Comparison of ENCODE assay signal across 6 cellular contexts in the genomic region with DNA sequence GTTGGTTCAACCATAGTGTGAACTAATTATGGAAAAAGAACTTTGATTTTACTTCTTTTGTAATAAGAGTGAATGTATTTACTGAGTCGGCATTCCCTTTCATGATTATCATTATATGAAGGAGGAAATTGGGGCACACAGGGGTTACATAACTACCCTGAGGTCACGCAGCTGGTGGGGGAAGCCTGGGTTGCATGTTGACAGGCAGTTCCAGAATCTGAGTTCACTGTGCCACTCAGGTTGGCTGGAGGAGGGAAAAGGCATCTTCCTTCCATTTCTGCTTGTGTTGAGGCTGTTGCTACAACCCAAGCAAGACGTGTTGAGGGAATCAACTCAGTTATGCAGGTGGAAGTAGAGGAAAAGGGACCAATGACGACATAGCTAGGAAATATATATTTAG. TPM values are rescaled to one million over a fixed set of nuclear protein-coding genes. Genes with fewer than 3 reads are reported as not detected.
A peak's percentile ranks its signal among the peaks of the same experiment; 100 is the strongest.
DNase-seq lines count a peak whose midpoint lies in the region; ATAC-seq, FAIRE-seq and TF ChIP-seq lines count a peak whose summit lies in the region.
"Not testable (repeated sequence)": the region's sequence is repeated elsewhere in the genome, so short reads cannot be mapped to it uniquely, and the experiment has no call there.

No MANE protein-coding gene starts in this region.

- TF ChIP-seq EP300 in HepG2 (IDR thresholded peaks at IDR 0.05; ENCODE audit: low read depth in 2 of 2, low read length in 2 of 2); HepG2 (CRISPR knock-in tag; IDR thresholded peaks at IDR 0.05; ENCODE audit: borderline replicate concordance): not testable (repeated sequence)

- H3K4me3 Mint-ChIP-seq in T-helper 17 cell: not testable (repeated sequence)

- not testable (repeated sequence) for H3K79me2 ChIP-seq in HepG2 (ENCODE audit: insufficient read depth, low read length)

- not testable (repeated sequence) for ATAC-seq in T-helper 17 cell, HepG2
- ATAC-seq in right lobe of liver: peak; percentile 14 to 55 (median 38)

- not testable (repeated sequence) for H4K20me1 ChIP-seq in HepG2 (ENCODE audit: insufficient read depth, low read length)

- peaks cover 40% of the 10 kb centered on the region for H3K36me3 ChIP-seq in A673 (ENCODE audit: insufficient read depth, low read length, poor library complexity, severe bottlenecking)
- peaks cover 4 to 24% of the 10 kb centered on the region in 2 experiments; a peak in 4 of 5 replicates for H3K36me3 ChIP-seq in HepG2 (replicated peaks in 1 of 2; ENCODE audit: control insufficient read depth in 1 of 2, insufficient read depth in 2 of 2, low read length in 2 of 2)
- H3K36me3 ChIP-seq in right lobe of liver: not testable (repeated sequence)
- peaks cover 0 to 13% of the 10 kb centered on the region in 2 donors for H3K36me3 ChIP-seq in thyroid gland

- CTCF ChIA-PET in A673 (lab: Charles Lee); HepG2 (lab: Yijun Ruan, JAX; ENCODE audit: low intra/inter-chr PET ratio, low total read pairs): not testable (repeated sequence)

- peaks cover 18% of the 10 kb centered on the region for H3K4me1 Mint-ChIP-seq in T-helper 17 cell

- not testable (repeated sequence) for TF ChIP-seq CTCF in A673 (conservative IDR thresholded peaks at IDR 0.05; ENCODE audit: low read depth, low read length); HepG2 (CRISPR knock-in tag; IDR thresholded peaks at IDR 0.05); right lobe of liver (IDR thresholded peaks at IDR 0.05); thyroid gland (IDR thresholded peaks at IDR 0.05)

- H3K36me3 Mint-ChIP-seq in T-helper 17 cell (ENCODE audit: low read depth): not testable (repeated sequence)

- in situ Hi-C loops in HepG2 (cut with HindIII; ENCODE audit: extremely low pct_ligation_motif_present, low pct_unique_long_range_greater_than_20kb): not testable (repeated sequence)

- H2AFZ ChIP-seq in HepG2 (ENCODE audit: low read length): not testable (repeated sequence)

- FAIRE-seq in islet of Langerhans (lab: Jason Lieb, UNC) (peak; percentile 38), HepG2 (lab: Jason Lieb, UNC) (peak; percentile 15)

- intact Hi-C loops in A673 (cut with micrococcal nuclease; ENCODE audit: unreplicated experiment); HepG2 (cut with micrococcal nuclease; ENCODE audit: unreplicated experiment); right lobe of liver (cut with DNase I): not testable (repeated sequence)
- intact Hi-C loops in thyroid gland (cut with DNase I): loop anchor here (10.0 kb wide), 2 partner anchors 59 to 81 kb away; a partner anchor contains a TSS

- H3K27ac ChIP-seq in A673 (ENCODE audit: low read depth, low read length, poor library complexity, severe bottlenecking) (peak overlapping the region; percentile 37), right lobe of liver (peak overlapping the region; percentile 22 to 75 (median 55)), thyroid gland (peak overlapping the region; percentile 63 to 83 (median 74))
- H3K27ac ChIP-seq in HepG2 (ENCODE audit: extremely low read length, insufficient read depth, low read length): not testable (repeated sequence)

- H3K4me3 ChIP-seq in A673 (ENCODE audit: low read depth, low read length, poor library complexity, severe bottlenecking); HepG2 (replicated peaks in 1 of 3; ENCODE audit: insufficient read depth in 1 of 3, low read depth in 2 of 3, low read length in 3 of 3); right lobe of liver; thyroid gland (replicated peaks in 1 of 3): not testable (repeated sequence)

- not testable (repeated sequence) for H3K9me3 ChIP-seq in A673 (ENCODE audit: low read depth, low read length, poor library complexity, severe bottlenecking); T-helper 17 cell (ENCODE audit: control insufficient read depth, low read length, poor library complexity, severe bottlenecking); HepG2 (ENCODE audit: low read length); right lobe of liver; thyroid gland

- H3K27me3 ChIP-seq in A673 (replicated peaks; ENCODE audit: insufficient read depth, low read depth, low read length, poor library complexity); HepG2 (ENCODE audit: control insufficient read depth in 1 of 2, insufficient read depth in 2 of 2, low read length in 2 of 2); right lobe of liver; thyroid gland: not testable (repeated sequence)

- not testable (repeated sequence) for H3K4me2 ChIP-seq in HepG2 (ENCODE audit: low read depth, low read length)

- 98% methylated on average over 4 of the region's 4 CpGs for WGBS in HepG2 (ENCODE audit: low lambda C conversion rate)
- WGBS in right lobe of liver (ENCODE audit: insufficient coverage, low coverage, low lambda C conversion rate, missing lambda C conversion rate): 30% methylated on average over 3 of the region's 4 CpGs
- 76 to 90% methylated on average over 3 to 4 of the region's 4 CpGs for WGBS in thyroid gland, 2 donors

- BruUV-seq in A673 (replicated peaks; lab: Mats Ljungman, UMichigan); HepG2 (replicated peaks; lab: Mats Ljungman, UMichigan): not testable (repeated sequence)

- not testable (repeated sequence) for DNase-seq in A673 (ENCODE audit: low spot score); T-helper 17 cell; HepG2 (ENCODE audit: low spot score); right lobe of liver; thyroid gland

- H3K4me1 ChIP-seq in A673 (ENCODE audit: insufficient read depth, low read length, poor library complexity, severe bottlenecking) (peaks cover 29% of the 10 kb centered on the region), HepG2 (ENCODE audit: insufficient read depth, low read length) (peaks cover 34% of the 10 kb centered on the region), right lobe of liver (peaks cover 0 to 62% (median 16%) of the 10 kb centered on the region in 4 donors), thyroid gland (peaks cover 49 to 62% of the 10 kb centered on the region in 2 donors)

- peak overlapping the region; percentile 39 for H3K27ac Mint-ChIP-seq in T-helper 17 cell

- not testable (repeated sequence) for H3K27me3 Mint-ChIP-seq in T-helper 17 cell

- not testable (repeated sequence) for TF ChIP-seq RAD21 in HepG2 (CRISPR knock-in tag; IDR thresholded peaks at IDR 0.05)

- TF ChIP-seq POLR2A in HepG2 (IDR thresholded peaks at IDR 0.05; ENCODE audit: insufficient read depth in 1 of 2, low read depth in 2 of 2, low read length in 2 of 2); right lobe of liver (IDR thresholded peaks at IDR 0.05); thyroid gland (IDR thresholded peaks at IDR 0.05): not testable (repeated sequence)

- POLR2A ChIA-PET in A673 (lab: Charles Lee; ENCODE audit: low non-redundant PET); HepG2 (lab: Yijun Ruan, JAX): not testable (repeated sequence)

- not testable (repeated sequence) for H3K9ac ChIP-seq in HepG2 (ENCODE audit: insufficient read depth, low read depth, low read length)

RNA-seq across cellular contexts. Expression of a gene that starts 11.1 kb away (rescaled TPM):
- total RNA-seq in A673 (2021) (252 and 286 TPM in 2 replicates), T-helper 17 cell (1 to 10 TPM; 2.1 to 3.7 TPM), HepG2 (2016; rRNA removed; fragmentation: Illumina TruSeq; extraction: Trizol) (59.1 and 104 TPM in 2 replicates), right lobe of liver (100 to 1,000 TPM in 5 of 6 experiments, 10 to 100 TPM in 1; 87.1 to 380 (median 236) TPM), thyroid gland (100 to 1,000 TPM; 241 to 831 (median 477) TPM)
- total RNA-seq in HepG2 (2016; cell fraction: cytosol; rRNA removed; fragmentation: Illumina TruSeq; extraction: Trizol; ENCODE audit: low read depth): 7.1 and 7.4 TPM in 2 replicates
- 59.7 and 103 TPM in 2 replicates for total RNA-seq in HepG2 (2016; cell fraction: insoluble cytoplasmic fraction; rRNA removed; fragmentation: Illumina TruSeq; extraction: Trizol)
- total RNA-seq in HepG2 (2016; cell fraction: membrane; rRNA removed; fragmentation: Illumina TruSeq; extraction: Trizol): 22.6 and 22.9 TPM in 2 replicates
- 46.4 and 52.3 TPM in 2 replicates for total RNA-seq in HepG2 (2016; cell fraction: nucleus; rRNA removed; fragmentation: Illumina TruSeq; extraction: Trizol)
- polyA plus RNA-seq in HepG2 (2011; rRNA removed): 73.1 and 95.3 TPM in 2 replicates
- 78.7 and 91.6 TPM in 2 replicates for polyA plus RNA-seq in HepG2 (2011; cell fraction: cytosol; rRNA removed)
- polyA plus RNA-seq in HepG2 (2011; cell fraction: nucleus; rRNA removed): 94.1 and 102 TPM in 2 replicates
- polyA plus RNA-seq in HepG2 (2012): 74.2 and 78.2 TPM in 2 replicates
- 10.6 and 11.4 TPM in 2 replicates for polyA plus RNA-seq in HepG2 (2016; cell fraction: cytosol; fragmentation: Illumina TruSeq; extraction: Trizol; ENCODE audit: low read depth)
- polyA plus RNA-seq in HepG2 (2016; cell fraction: insoluble cytoplasmic fraction; fragmentation: Illumina TruSeq; extraction: Trizol; ENCODE audit: low read depth): 128 and 136 TPM in 2 replicates
- polyA plus RNA-seq in HepG2 (2016; cell fraction: membrane; fragmentation: Illumina TruSeq; extraction: Trizol; ENCODE audit: low read depth): 18.9 and 20.0 TPM in 2 replicates
- 92.1 and 93.6 TPM in 2 replicates for polyA plus RNA-seq in HepG2 (2016; cell fraction: nucleus; fragmentation: Illumina TruSeq; extraction: Trizol; ENCODE audit: insufficient read depth, low read depth)
- polyA minus RNA-seq in HepG2 (2011; rRNA and poly(A)+ RNA removed; ENCODE audit: low replicate concordance): 117 and 252 TPM in 2 replicates
- polyA minus RNA-seq in HepG2 (2011; cell fraction: cytosol; rRNA and poly(A)+ RNA removed): 46.5 and 50.3 TPM in 2 replicates
- 35.7 and 43.0 TPM in 2 replicates for polyA minus RNA-seq in HepG2 (2011; cell fraction: nucleus; rRNA and poly(A)+ RNA removed)
